Comparison of ENCODE assay signal across 10 cellular contexts in genomic region chr3:13277860-13278531, GRCh38.
DNase-seq lines count a peak whose midpoint lies in the region; ATAC-seq and TF ChIP-seq lines count a peak whose summit lies in the region.
"Had no signal": no experiment of that assay in that cellular context is flagged by ENCODE, and none has a peak within 500 bp of the region (broad histone marks: within the 10 kb centered on the region; RNA-seq: fewer than 3 reads in every experiment).

No MANE protein-coding gene starts in this region.

- no peak overlapping the region for H2BK15ac ChIP-seq in mesenchymal stem cell (ENCODE audit: low read depth, poor library complexity, severe bottlenecking)

- no peak overlapping the region for H3K14ac ChIP-seq in mesenchymal stem cell (ENCODE audit: low read length in 2 of 2)

- no peaks in the 10 kb centered on the region for H3K79me1 ChIP-seq in mesenchymal stem cell (replicated peaks; ENCODE audit: low read length, poor library complexity, severe bottlenecking)

- H3K4me1 ChIP-seq in mesenchymal stem cell (ENCODE audit: control insufficient read depth, insufficient read depth, low read depth, low read length) = peaks cover 12% of the 10 kb centered on the region

- H3K36me3 ChIP-seq in mesenchymal stem cell (ENCODE audit: control insufficient read depth in 1 of 2, insufficient read depth in 2 of 2, low read depth in 1 of 2, low read length in 2 of 2) = no peaks in the 10 kb centered on the region

- H3K18ac ChIP-seq in mesenchymal stem cell (ENCODE audit: low read depth in 1 of 2, low read length in 2 of 2) = no peak overlapping the region

- peaks cover 74 to 77% of the 10 kb centered on the region in 2 experiments for H3K27me3 ChIP-seq in mesenchymal stem cell (ENCODE audit: control insufficient read depth in 1 of 2, insufficient read depth in 1 of 2, low read length in 2 of 2)

- no peak for ATAC-seq in GM21360 (IDR thresholded peaks at IDR 0.05; ENCODE audit: unreplicated experiment)
- ATAC-seq in GM21619 (IDR thresholded peaks at IDR 0.05; ENCODE audit: unreplicated experiment) = no peak
- ATAC-seq in GM21576 (IDR thresholded peaks at IDR 0.05; ENCODE audit: unreplicated experiment) = no peak
- no peak for ATAC-seq in HG03097 (IDR thresholded peaks at IDR 0.05; ENCODE audit: low FRiP score, unreplicated experiment)

- peak overlapping the region in 3 of 5 experiments; percentile 5 to 77 (median 61) for H3K4me3 Mint-ChIP-seq in brain
- H3K4me3 Mint-ChIP-seq: CD4-positive, alpha-beta memory T cell had no signal

- peak; percentile 10 for DNase-seq in stimulated activated CD4-positive, alpha-beta T cell treated with anti-CD3 and anti-CD28 coated beads, Interleukin-4, amount 100 ng/mL, for 24 hours
- DNase-seq in stimulated activated CD4-positive, alpha-beta T cell treated with anti-CD3 and anti-CD28 coated beads, Interleukin-4, amount 100 ng/mL, for 1 hour = no peak
- DNase-seq in mesenchymal stem cell = peak; percentile 14
- DNase-seq: CD4-positive, alpha-beta memory T cell had no signal

- 33% methylated on average over 17 of the region's 17 CpGs for WGBS in mesenchymal stem cell

- no peak overlapping the region for H3K23ac ChIP-seq in mesenchymal stem cell (ENCODE audit: low read length in 2 of 2)

- peak overlapping the region; percentile 59 to 92 (median 79) for H3K27ac Mint-ChIP-seq in brain
- H3K27ac Mint-ChIP-seq: CD4-positive, alpha-beta memory T cell had no signal

- H3K9me3 ChIP-seq in mesenchymal stem cell (ENCODE audit: control insufficient read depth, low read length) = no peaks in the 10 kb centered on the region

- H2BK5ac ChIP-seq in mesenchymal stem cell (ENCODE audit: low read depth, low read length, poor library complexity, severe bottlenecking) = no peak overlapping the region

- H3K4me2 ChIP-seq in mesenchymal stem cell (ENCODE audit: low read length, poor library complexity, severe bottlenecking) = no peak overlapping the region

- no peak overlapping the region for H2AFZ ChIP-seq in mesenchymal stem cell (ENCODE audit: low read depth, low read length)

- peaks cover 39% of the 10 kb centered on the region for H3K27me3 Mint-ChIP-seq in brain

- H3K4ac ChIP-seq in mesenchymal stem cell (ENCODE audit: low read depth in 1 of 2, low read length in 2 of 2) = no peak overlapping the region

- TF ChIP-seq CTCF in brain (conservative IDR thresholded peaks at IDR 0.05) = no peak

- peak overlapping the region in 1 of 2 experiments; percentile 11 for H3K4me3 ChIP-seq in mesenchymal stem cell (ENCODE audit: insufficient read depth in 1 of 2, low read depth in 1 of 2, low read length in 2 of 2)
- H3K4me3 ChIP-seq: skin epidermis had no signal

- peaks cover 25% of the 10 kb centered on the region for H3K4me1 Mint-ChIP-seq in brain

- H3K9me3 Mint-ChIP-seq in brain = no peaks in the 10 kb centered on the region

- no peak overlapping the region for H2BK12ac ChIP-seq in mesenchymal stem cell (ENCODE audit: low read length in 2 of 2)

- H3K27ac ChIP-seq in mesenchymal stem cell (ENCODE audit: low read length, poor library complexity, severe bottlenecking) = no peak overlapping the region

- H4K91ac ChIP-seq in mesenchymal stem cell (ENCODE audit: low read length) = no peak overlapping the region

- no peak overlapping the region for H4K8ac ChIP-seq in mesenchymal stem cell (ENCODE audit: low read length)

- H2AK5ac ChIP-seq in mesenchymal stem cell (ENCODE audit: low read length, severe bottlenecking) = no peak overlapping the region

- H2BK120ac ChIP-seq in mesenchymal stem cell (ENCODE audit: low read depth, low read length) = no peak overlapping the region

- H3K9ac ChIP-seq in mesenchymal stem cell (ENCODE audit: low read length) = no peak overlapping the region

- H3K36me3 Mint-ChIP-seq in brain = no peaks in the 10 kb centered on the region
